In the genomic region with DNA sequence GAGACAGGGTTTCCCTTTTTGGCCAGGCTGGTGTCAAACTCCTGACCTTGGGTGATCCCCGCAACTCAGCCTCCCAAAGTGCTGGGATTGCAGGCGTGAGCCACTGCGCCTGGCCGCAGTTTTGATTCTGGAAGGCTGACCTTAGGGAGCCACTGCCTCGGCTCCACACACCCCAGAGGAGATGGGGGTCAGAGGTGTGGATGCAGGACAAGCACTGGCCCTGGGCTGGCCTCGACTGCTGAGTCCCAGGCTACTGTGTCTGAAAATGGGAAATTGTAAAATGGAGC, we compare ENCODE assay signal across 14 cellular contexts. TPM values are rescaled to one million over a fixed set of nuclear protein-coding genes. Genes with fewer than 3 reads are reported as not detected.
DNase-seq lines count a peak whose midpoint lies in the region; ATAC-seq and TF ChIP-seq lines count a peak whose summit lies in the region.
"Had no signal": no experiment of that assay in that cellular context is flagged by ENCODE, and none has a peak within 500 bp of the region (broad histone marks: within the 10 kb centered on the region; RNA-seq: fewer than 3 reads in every experiment).

No MANE protein-coding gene starts in this region.

- peaks cover 16% of the 10 kb centered on the region for H3F3A ChIP-seq in PC-9 (ENCODE audit: insufficient read depth, low read depth)

- no TSS peak for BruUV-seq in PC-9 (replicated peaks; lab: Mats Ljungman, UMichigan)

- H3K4me2 ChIP-seq in PC-9: peak overlapping the region; percentile 57

- no peaks in the 10 kb centered on the region for H3K9me2 ChIP-seq in PC-9 (ENCODE audit: insufficient read depth)

- H3K27me3 ChIP-seq in left ventricle myocardium inferior (ENCODE audit: low read depth) (peaks cover 71% of the 10 kb centered on the region), PC-9 (ENCODE audit: insufficient read depth, low read depth) (no peaks in the 10 kb centered on the region), upper lobe of left lung (no peaks in the 10 kb centered on the region), ovary (no peaks in the 10 kb centered on the region)
- H3K27me3 ChIP-seq: body of pancreas had no signal

- H3K79me2 ChIP-seq in PC-9 (ENCODE audit: low read depth): no peaks in the 10 kb centered on the region

- ATAC-seq in Right ventricle myocardium superior (ENCODE audit: poor library complexity): no peak
- ATAC-seq in upper lobe of left lung (ENCODE audit: low FRiP score in 2 of 2): no peak
- no peak for ATAC-seq in HG03565 (IDR thresholded peaks at IDR 0.05; ENCODE audit: unreplicated experiment)
- ATAC-seq: body of pancreas, SK-N-SH treated with all-trans-retinoic acid at 6 μM for 48 hours had no signal

- peak overlapping the region; percentile 30 for H3K27ac ChIP-seq in left ventricle myocardium inferior (replicated peaks)
- H3K27ac ChIP-seq in PC-9: no peak overlapping the region
- peak overlapping the region; percentile 70 to 81 (median 76) for H3K27ac ChIP-seq in upper lobe of left lung
- H3K27ac ChIP-seq in ovary: no peak overlapping the region
- H3K27ac ChIP-seq: body of pancreas had no signal

- no peak for DNase-seq in left ventricle myocardium inferior
- DNase-seq in Right ventricle myocardium superior: no peak
- DNase-seq in PC-9: no peak
- peak; percentile 43 for DNase-seq in islet precursor cell
- no peak for DNase-seq in upper lobe of left lung
- no peak for DNase-seq in NCI-H2107 (lab: John Stamatoyannopoulos, UW)
- no peak for DNase-seq in ovary
- DNase-seq: GOT3, NCI-H1694 treated with DMSO at 0.1 percent for 48 hours had no signal

- POLR2A ChIA-PET in PC-9 (lab: Charles Lee; ENCODE audit: unreplicated experiment): no interaction called here

- no peaks in the 10 kb centered on the region for H4K20me1 ChIP-seq in PC-9 (ENCODE audit: insufficient read depth)

- H3K4me3 ChIP-seq in left ventricle myocardium inferior: no peak overlapping the region
- H3K4me3 ChIP-seq in PC-9: no peak overlapping the region
- H3K4me3 ChIP-seq in upper lobe of left lung: peak overlapping the region in 3 of 4 donors; percentile 1 to 27 (median 14)
- H3K4me3 ChIP-seq in ovary: no peak overlapping the region
- H3K4me3 ChIP-seq: body of pancreas had no signal

- H3K4me1 ChIP-seq in left ventricle myocardium inferior (peaks cover 10% of the 10 kb centered on the region), PC-9 (replicated peaks; ENCODE audit: insufficient read depth) (peaks cover 30% of the 10 kb centered on the region), upper lobe of left lung (peaks cover 0 to 11% (median 0%) of the 10 kb centered on the region in 4 donors), ovary (ENCODE audit: insufficient read depth) (no peaks in the 10 kb centered on the region)
- H3K4me1 ChIP-seq: body of pancreas had no signal

- TF ChIP-seq POLR2A in upper lobe of left lung (IDR thresholded peaks at IDR 0.05) (no peak), ovary (IDR thresholded peaks at IDR 0.05) (no peak)

- H2AFZ ChIP-seq in PC-9: no peak overlapping the region

- CTCF ChIA-PET in PC-9 (lab: Charles Lee): no interaction called here

- 82 to 84% methylated on average over 6 of the region's 6 CpGs for WGBS in upper lobe of left lung, 2 donors
- 61 to 77% (median 67%) methylated on average over 6 of the region's 6 CpGs for WGBS in ovary, 3 donors

- H3K9me3 ChIP-seq in left ventricle myocardium inferior (replicated peaks): peaks cover 2% of the 10 kb centered on the region
- no peaks in the 10 kb centered on the region for H3K9me3 ChIP-seq in PC-9 (ENCODE audit: insufficient read depth, low read depth)
- no peaks in the 10 kb centered on the region for H3K9me3 ChIP-seq in upper lobe of left lung
- H3K9me3 ChIP-seq in ovary: no peaks in the 10 kb centered on the region
- H3K9me3 ChIP-seq: body of pancreas had no signal

- intact Hi-C loops in left ventricle myocardium inferior (cut with micrococcal nuclease) (no loop called here), Right ventricle myocardium superior (cut with DNase I) (no loop called here), PC-9 (cut with micrococcal nuclease; ENCODE audit: unreplicated experiment) (loop anchor here (2.0 to 10.0 kb wide), 2 partner anchors 22 to 396 kb away; no protein-coding TSS in a partner anchor), ovary (cut with DNase I) (no loop called here)

- TF ChIP-seq EP300 in upper lobe of left lung (IDR thresholded peaks at IDR 0.05): no peak
- no peak for TF ChIP-seq EP300 in ovary (IDR thresholded peaks at IDR 0.05)

- TF ChIP-seq CTCF in left ventricle myocardium inferior (IDR thresholded peaks at IDR 0.05; ENCODE audit: borderline replicate concordance) (no peak), PC-9 (conservative IDR thresholded peaks at IDR 0.05) (no peak), upper lobe of left lung (IDR thresholded peaks at IDR 0.05) (no peak), ovary (IDR thresholded peaks at IDR 0.05) (no peak)

- H3K36me3 ChIP-seq in left ventricle myocardium inferior (no peaks in the 10 kb centered on the region), PC-9 (ENCODE audit: low read depth) (no peaks in the 10 kb centered on the region), upper lobe of left lung (no peaks in the 10 kb centered on the region), ovary (no peaks in the 10 kb centered on the region)

RNA-seq across cellular contexts. Expression of a gene that starts 1.5 kb away (rescaled TPM):
- total RNA-seq in left ventricle myocardium inferior (not detected), Right ventricle myocardium superior (not detected), PC-9 (2021) (not detected in 2 replicates), upper lobe of left lung (1 to 10 TPM; 3.2 to 9.4 (median 4.8) TPM), ovary (under 1 TPM in 3 of 7 donors, not detected in 4; 0.23 to 0.50 (median 0.24) TPM)
- under 1 TPM; 0.12 to 0.92 TPM for polyA plus RNA-seq in ovary
- total RNA-seq: endothelial cell of umbilical vein had no signal
- polyA plus RNA-seq: endothelial cell of umbilical vein had no signal

RNA-seq across cellular contexts. Expression of a gene that starts 57.8 kb away (rescaled TPM):
- total RNA-seq in left ventricle myocardium inferior: 0.25 TPM
- 2.3 TPM for total RNA-seq in Right ventricle myocardium superior
- not detected in 2 replicates for total RNA-seq in PC-9 (2021)
- total RNA-seq in upper lobe of left lung: 1 to 10 TPM in 1 of 6 donors, under 1 TPM in 2, not detected in 3; 0.23 to 1.3 (median 0.51) TPM
- 100 to 1,000 TPM in 1 of 7 donors, 1 to 10 TPM in 4, under 1 TPM in 2; 0.47 to 133 (median 2.0) TPM for total RNA-seq in ovary
- under 1 TPM; 0.30 to 0.54 TPM for polyA plus RNA-seq in ovary
- total RNA-seq: activated CD8-positive, alpha-beta memory T cell treated with anti-CD3 and anti-CD28 coated beads for 36 hours; endothelial cell of umbilical vein had no signal
- polyA plus RNA-seq: endothelial cell of umbilical vein had no signal

Comparison
In these comparisons a context has a peak if more than half of its experiments do, and no peak if none do; other contexts are left out.
1. H3K27ac ChIP-seq: peak in left ventricle myocardium inferior (single experiment) and upper lobe of left lung (4 of 4); none in PC-9 (single experiment) and ovary (0 of 2).
2. H3K4me3 ChIP-seq: peak in upper lobe of left lung (3 of 4); none in left ventricle myocardium inferior (single experiment), PC-9 (single experiment) and ovary (single experiment).